ENCODE assay signal across 1 cellular context in the genomic region with DNA sequence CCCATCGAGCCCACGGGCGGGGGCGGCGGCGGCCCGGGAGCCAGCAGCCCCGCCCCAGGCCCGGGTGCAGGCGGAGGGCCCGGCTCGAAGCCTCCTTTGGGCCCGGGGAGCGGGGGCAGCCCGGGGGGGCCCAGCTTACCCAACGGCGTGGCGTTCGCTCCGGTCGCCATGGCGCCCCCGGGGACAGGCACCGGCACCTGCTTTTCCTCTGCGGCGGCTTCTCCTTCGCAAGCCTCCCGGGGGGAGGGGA.
TF ChIP-seq lines count a peak whose summit lies in the region.

No MANE protein-coding gene starts in this region.

TF ChIP-seq in H1, 55 proteins besides CTCF, POLR2A, EP300 and RAD21:
- no peak for TF ChIP-seq SIX5 (IDR thresholded peaks at IDR 0.05; ENCODE audit: low read depth, low read length)
- TF ChIP-seq SIN3A (conservative IDR thresholded peaks at IDR 0.05 in 1 of 2, IDR thresholded peaks at IDR 0.05 in 1 of 2; ENCODE audit: low read depth in 1 of 2, low read length in 2 of 2) = peak in 1 of 2 experiments; percentile 68; a peak in 1 of 4 replicates
- peak; percentile 92 for TF ChIP-seq PHF8 (conservative IDR thresholded peaks at IDR 0.05; ENCODE audit: low read depth, low read length)
- TF ChIP-seq TAF7 (optimal IDR thresholded peaks at IDR 0.05; ENCODE audit: borderline replicate concordance, low read depth, low read length) = no peak
- no peak for TF ChIP-seq SIRT6 (IDR thresholded peaks at IDR 0.05; ENCODE audit: low read length)
- no peak for TF ChIP-seq RXRA (IDR thresholded peaks at IDR 0.05; ENCODE audit: insufficient read depth, low read depth, low read length)
- TF ChIP-seq, protein P1, sequence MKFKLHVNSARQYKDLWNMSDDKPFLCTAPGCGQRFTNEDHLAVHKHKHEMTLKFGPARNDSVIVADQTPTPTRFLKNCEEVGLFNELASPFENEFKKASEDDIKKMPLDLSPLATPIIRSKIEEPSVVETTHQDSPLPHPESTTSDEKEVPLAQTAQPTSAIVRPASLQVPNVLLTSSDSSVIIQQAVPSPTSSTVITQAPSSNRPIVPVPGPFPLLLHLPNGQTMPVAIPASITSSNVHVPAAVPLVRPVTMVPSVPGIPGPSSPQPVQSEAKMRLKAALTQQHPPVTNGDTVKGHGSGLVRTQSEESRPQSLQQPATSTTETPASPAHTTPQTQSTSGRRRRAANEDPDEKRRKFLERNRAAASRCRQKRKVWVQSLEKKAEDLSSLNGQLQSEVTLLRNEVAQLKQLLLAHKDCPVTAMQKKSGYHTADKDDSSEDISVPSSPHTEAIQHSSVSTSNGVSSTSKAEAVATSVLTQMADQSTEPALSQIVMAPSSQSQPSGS (IDR thresholded peaks at IDR 0.05; ENCODE audit: low read length) = no peak
- TF ChIP-seq KDM5A (IDR thresholded peaks at IDR 0.05; ENCODE audit: low read length) = no peak
- no peak for TF ChIP-seq POLR2AphosphoS5 (IDR thresholded peaks at IDR 0.05; ENCODE audit: low read depth, low read length)
- TF ChIP-seq, protein P2, sequence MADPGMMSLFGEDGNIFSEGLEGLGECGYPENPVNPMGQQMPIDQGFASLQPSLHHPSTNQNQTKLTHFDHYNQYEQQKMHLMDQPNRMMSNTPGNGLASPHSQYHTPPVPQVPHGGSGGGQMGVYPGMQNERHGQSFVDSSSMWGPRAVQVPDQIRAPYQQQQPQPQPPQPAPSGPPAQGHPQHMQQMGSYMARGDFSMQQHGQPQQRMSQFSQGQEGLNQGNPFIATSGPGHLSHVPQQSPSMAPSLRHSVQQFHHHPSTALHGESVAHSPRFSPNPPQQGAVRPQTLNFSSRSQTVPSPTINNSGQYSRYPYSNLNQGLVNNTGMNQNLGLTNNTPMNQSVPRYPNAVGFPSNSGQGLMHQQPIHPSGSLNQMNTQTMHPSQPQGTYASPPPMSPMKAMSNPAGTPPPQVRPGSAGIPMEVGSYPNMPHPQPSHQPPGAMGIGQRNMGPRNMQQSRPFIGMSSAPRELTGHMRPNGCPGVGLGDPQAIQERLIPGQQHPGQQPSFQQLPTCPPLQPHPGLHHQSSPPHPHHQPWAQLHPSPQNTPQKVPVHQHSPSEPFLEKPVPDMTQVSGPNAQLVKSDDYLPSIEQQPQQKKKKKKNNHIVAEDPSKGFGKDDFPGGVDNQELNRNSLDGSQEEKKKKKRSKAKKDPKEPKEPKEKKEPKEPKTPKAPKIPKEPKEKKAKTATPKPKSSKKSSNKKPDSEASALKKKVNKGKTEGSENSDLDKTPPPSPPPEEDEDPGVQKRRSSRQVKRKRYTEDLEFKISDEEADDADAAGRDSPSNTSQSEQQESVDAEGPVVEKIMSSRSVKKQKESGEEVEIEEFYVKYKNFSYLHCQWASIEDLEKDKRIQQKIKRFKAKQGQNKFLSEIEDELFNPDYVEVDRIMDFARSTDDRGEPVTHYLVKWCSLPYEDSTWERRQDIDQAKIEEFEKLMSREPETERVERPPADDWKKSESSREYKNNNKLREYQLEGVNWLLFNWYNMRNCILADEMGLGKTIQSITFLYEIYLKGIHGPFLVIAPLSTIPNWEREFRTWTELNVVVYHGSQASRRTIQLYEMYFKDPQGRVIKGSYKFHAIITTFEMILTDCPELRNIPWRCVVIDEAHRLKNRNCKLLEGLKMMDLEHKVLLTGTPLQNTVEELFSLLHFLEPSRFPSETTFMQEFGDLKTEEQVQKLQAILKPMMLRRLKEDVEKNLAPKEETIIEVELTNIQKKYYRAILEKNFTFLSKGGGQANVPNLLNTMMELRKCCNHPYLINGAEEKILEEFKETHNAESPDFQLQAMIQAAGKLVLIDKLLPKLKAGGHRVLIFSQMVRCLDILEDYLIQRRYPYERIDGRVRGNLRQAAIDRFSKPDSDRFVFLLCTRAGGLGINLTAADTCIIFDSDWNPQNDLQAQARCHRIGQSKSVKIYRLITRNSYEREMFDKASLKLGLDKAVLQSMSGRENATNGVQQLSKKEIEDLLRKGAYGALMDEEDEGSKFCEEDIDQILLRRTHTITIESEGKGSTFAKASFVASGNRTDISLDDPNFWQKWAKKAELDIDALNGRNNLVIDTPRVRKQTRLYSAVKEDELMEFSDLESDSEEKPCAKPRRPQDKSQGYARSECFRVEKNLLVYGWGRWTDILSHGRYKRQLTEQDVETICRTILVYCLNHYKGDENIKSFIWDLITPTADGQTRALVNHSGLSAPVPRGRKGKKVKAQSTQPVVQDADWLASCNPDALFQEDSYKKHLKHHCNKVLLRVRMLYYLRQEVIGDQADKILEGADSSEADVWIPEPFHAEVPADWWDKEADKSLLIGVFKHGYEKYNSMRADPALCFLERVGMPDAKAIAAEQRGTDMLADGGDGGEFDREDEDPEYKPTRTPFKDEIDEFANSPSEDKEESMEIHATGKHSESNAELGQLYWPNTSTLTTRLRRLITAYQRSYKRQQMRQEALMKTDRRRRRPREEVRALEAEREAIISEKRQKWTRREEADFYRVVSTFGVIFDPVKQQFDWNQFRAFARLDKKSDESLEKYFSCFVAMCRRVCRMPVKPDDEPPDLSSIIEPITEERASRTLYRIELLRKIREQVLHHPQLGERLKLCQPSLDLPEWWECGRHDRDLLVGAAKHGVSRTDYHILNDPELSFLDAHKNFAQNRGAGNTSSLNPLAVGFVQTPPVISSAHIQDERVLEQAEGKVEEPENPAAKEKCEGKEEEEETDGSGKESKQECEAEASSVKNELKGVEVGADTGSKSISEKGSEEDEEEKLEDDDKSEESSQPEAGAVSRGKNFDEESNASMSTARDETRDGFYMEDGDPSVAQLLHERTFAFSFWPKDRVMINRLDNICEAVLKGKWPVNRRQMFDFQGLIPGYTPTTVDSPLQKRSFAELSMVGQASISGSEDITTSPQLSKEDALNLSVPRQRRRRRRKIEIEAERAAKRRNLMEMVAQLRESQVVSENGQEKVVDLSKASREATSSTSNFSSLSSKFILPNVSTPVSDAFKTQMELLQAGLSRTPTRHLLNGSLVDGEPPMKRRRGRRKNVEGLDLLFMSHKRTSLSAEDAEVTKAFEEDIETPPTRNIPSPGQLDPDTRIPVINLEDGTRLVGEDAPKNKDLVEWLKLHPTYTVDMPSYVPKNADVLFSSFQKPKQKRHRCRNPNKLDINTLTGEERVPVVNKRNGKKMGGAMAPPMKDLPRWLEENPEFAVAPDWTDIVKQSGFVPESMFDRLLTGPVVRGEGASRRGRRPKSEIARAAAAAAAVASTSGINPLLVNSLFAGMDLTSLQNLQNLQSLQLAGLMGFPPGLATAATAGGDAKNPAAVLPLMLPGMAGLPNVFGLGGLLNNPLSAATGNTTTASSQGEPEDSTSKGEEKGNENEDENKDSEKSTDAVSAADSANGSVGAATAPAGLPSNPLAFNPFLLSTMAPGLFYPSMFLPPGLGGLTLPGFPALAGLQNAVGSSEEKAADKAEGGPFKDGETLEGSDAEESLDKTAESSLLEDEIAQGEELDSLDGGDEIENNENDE (IDR thresholded peaks at IDR 0.05; ENCODE audit: insufficient replicate concordance, low read length) = no peak
- no peak for TF ChIP-seq SRF (IDR thresholded peaks at IDR 0.05; ENCODE audit: low read depth, low read length)
- no peak for TF ChIP-seq KDM4A (IDR thresholded peaks at IDR 0.05; ENCODE audit: low read depth, low read length, severe bottlenecking)
